2 cellular contexts compared by ENCODE assay signal in the genomic region with DNA sequence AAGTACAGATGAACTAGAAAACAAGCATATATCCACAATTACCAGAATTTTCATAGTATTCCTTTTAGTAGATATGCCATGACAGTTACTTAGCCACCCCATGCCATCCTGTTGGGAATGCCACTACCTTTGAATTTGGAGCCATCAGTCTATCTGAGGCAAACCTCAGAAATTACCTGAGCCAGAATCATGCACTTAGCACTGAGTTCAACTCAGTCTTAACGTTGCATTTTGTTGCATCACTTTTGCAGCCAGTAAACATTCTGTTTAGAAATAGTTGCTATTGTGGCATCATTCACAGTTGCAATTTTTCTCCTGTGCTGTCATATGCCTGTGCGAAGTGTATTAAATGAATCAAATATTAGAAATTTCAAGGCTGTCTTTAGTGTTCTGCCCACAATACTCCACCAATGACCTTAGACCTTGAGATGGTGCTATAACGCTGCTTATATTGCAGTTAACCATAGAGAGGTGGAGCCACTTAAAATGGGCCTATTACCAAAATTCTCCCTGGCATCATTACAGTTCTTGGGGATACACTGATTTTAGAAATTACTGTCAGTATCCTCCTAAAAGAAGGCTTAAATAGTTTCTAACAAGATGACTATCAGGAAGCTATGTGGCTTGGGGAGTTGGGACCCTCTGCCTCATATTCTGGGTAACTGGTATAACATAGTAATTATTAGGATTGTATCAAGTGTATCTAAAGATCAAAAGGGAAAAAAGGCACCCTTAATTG.
TF ChIP-seq lines count a peak whose summit lies in the region.

No MANE protein-coding gene starts in this region.

TF ChIP-seq in HEK293, 187 proteins besides CTCF, POLR2A, EP300 and RAD21 (continued from another document):
- TF ChIP-seq, protein P1, sequence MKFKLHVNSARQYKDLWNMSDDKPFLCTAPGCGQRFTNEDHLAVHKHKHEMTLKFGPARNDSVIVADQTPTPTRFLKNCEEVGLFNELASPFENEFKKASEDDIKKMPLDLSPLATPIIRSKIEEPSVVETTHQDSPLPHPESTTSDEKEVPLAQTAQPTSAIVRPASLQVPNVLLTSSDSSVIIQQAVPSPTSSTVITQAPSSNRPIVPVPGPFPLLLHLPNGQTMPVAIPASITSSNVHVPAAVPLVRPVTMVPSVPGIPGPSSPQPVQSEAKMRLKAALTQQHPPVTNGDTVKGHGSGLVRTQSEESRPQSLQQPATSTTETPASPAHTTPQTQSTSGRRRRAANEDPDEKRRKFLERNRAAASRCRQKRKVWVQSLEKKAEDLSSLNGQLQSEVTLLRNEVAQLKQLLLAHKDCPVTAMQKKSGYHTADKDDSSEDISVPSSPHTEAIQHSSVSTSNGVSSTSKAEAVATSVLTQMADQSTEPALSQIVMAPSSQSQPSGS (tag by site-specific recombination; IDR thresholded peaks at IDR 0.05; ENCODE audit: low read depth): 0 out of 2 replicates have a peak, but pooled peaks have one; percentile 39
- no peak for TF ChIP-seq ZNF114 (tag by site-specific recombination; IDR thresholded peaks at IDR 0.05)
- TF ChIP-seq ZEB2 (tag by site-specific recombination; IDR thresholded peaks at IDR 0.05): peak; percentile 45; the same call in 1 of the 2 replicates
- peak; percentile 66; the same call in 1 of the 2 replicates for TF ChIP-seq ZNF660 (tag by site-specific recombination; IDR thresholded peaks at IDR 0.05)
TF ChIP-seq in HEK293: peak in this region for 6.

TF ChIP-seq in liver, 16 proteins besides CTCF, POLR2A, EP300 and RAD21 (continued from another document):
- peak; percentile 84 for TF ChIP-seq ATF3 (IDR thresholded peaks at IDR 0.05)
